17 cellular contexts compared by ENCODE assay signal in genomic region chr10:78648256-78648860, GRCh38.
"Had no signal": no experiment of that assay in that cellular context is flagged by ENCODE, and none has a peak within 500 bp of the region (broad histone marks: within the 10 kb centered on the region; RNA-seq: fewer than 3 reads in every experiment).

No MANE protein-coding gene starts in this region.

- H3K4me1 ChIP-seq: adrenal gland, foreskin keratinocyte, upper lobe of left lung had no signal

- ATAC-seq: foreskin keratinocyte; naive thymus-derived CD8-positive, alpha-beta T cell; sciatic nerve had no signal

- H3K36me3 Mint-ChIP-seq: activated naive CD4-positive, alpha-beta T cell treated with anti-CD3 and anti-CD28 coated beads, Interleukin-2, amount 10 ng/mL, durations not matched to agents 7 days and 5 days had no signal

- H3K27me3 ChIP-seq: adrenal gland, dorsolateral prefrontal cortex, upper lobe of left lung had no signal

- H3K4me3 ChIP-seq: adrenal gland, dorsolateral prefrontal cortex, lung, upper lobe of left lung had no signal

- H3K9me3 ChIP-seq: adrenal gland, upper lobe of left lung had no signal

- H3K4me3 Mint-ChIP-seq: activated B cell treated with CpG ODN at 0.5 μM for 24 hours; activated CD4-positive, alpha-beta T cell treated with anti-CD3 and anti-CD28 coated beads, Interleukin-2, amount 10 ng/mL, durations not matched to agents 7 days and 5 days; activated naive CD4-positive, alpha-beta T cell treated with anti-CD3 and anti-CD28 coated beads, Interleukin-2, amount 10 ng/mL, durations not matched to agents 7 days and 5 days; naive thymus-derived CD8-positive, alpha-beta T cell; T-helper 1 cell treated with Interleukin-12 subunit alpha and Interleukin-12 subunit beta and Interleukin-4 antibody, amounts not matched to agents 30 μg/mL and 1 μg/mL, for 36 hours had no signal

- H3K9me3 Mint-ChIP-seq: activated CD4-positive, alpha-beta T cell treated with anti-CD3 and anti-CD28 coated beads, Interleukin-2, amount 10 ng/mL, durations not matched to agents 7 days and 5 days; activated naive CD4-positive, alpha-beta T cell treated with anti-CD3 and anti-CD28 coated beads, Interleukin-2, amount 10 ng/mL, durations not matched to agents 7 days and 5 days; T-helper 1 cell treated with Interleukin-12 subunit alpha and Interleukin-12 subunit beta and Interleukin-4 antibody, amounts not matched to agents 30 μg/mL and 1 μg/mL, for 36 hours had no signal

- H3K4me1 Mint-ChIP-seq: activated B cell treated with CpG ODN at 0.5 μM for 24 hours; activated CD4-positive, alpha-beta T cell treated with anti-CD3 and anti-CD28 coated beads, Interleukin-2, amount 10 ng/mL, durations not matched to agents 7 days and 5 days; activated naive CD4-positive, alpha-beta T cell treated with anti-CD3 and anti-CD28 coated beads, Interleukin-2, amount 10 ng/mL, durations not matched to agents 7 days and 5 days had no signal

- H3K36me3 ChIP-seq: adrenal gland, brain microvascular endothelial cell, upper lobe of left lung had no signal

- DNase-seq: activated B cell treated with CpG ODN at 0.5 μM for 24 hours; activated CD4-positive, alpha-beta T cell treated with anti-CD3 and anti-CD28 coated beads, Interleukin-2, amount 10 ng/mL, durations not matched to agents 7 days and 5 days; activated CD8-positive, alpha-beta memory T cell treated with anti-CD3 and anti-CD28 coated beads for 24 hours; activated naive CD4-positive, alpha-beta T cell treated with anti-CD3 and anti-CD28 coated beads, Interleukin-2, amount 10 ng/mL, durations not matched to agents 7 days and 5 days; adrenal gland; brain microvascular endothelial cell; cerebellar nuclear complex; dorsolateral prefrontal cortex; foreskin keratinocyte; left cardiac atrium; naive thymus-derived CD8-positive, alpha-beta T cell; occipital lobe; stimulated activated naive CD4-positive, alpha-beta T cell; upper lobe of left lung had no signal

- H3K27ac ChIP-seq: adrenal gland, brain microvascular endothelial cell, dorsolateral prefrontal cortex, foreskin keratinocyte, upper lobe of left lung had no signal

- H3K27ac Mint-ChIP-seq: activated B cell treated with CpG ODN at 0.5 μM for 24 hours; activated CD4-positive, alpha-beta T cell treated with anti-CD3 and anti-CD28 coated beads, Interleukin-2, amount 10 ng/mL, durations not matched to agents 7 days and 5 days; activated naive CD4-positive, alpha-beta T cell treated with anti-CD3 and anti-CD28 coated beads, Interleukin-2, amount 10 ng/mL, durations not matched to agents 7 days and 5 days; T-helper 1 cell treated with Interleukin-12 subunit alpha and Interleukin-12 subunit beta and Interleukin-4 antibody, amounts not matched to agents 30 μg/mL and 1 μg/mL, for 36 hours had no signal
